ENCODE assay signal across 10 cellular contexts in genomic region chr4:123785515-123785914, GRCh38.
DNase-seq lines count a peak whose midpoint lies in the region; ATAC-seq and TF ChIP-seq lines count a peak whose summit lies in the region.
"Had no signal": no experiment of that assay in that cellular context is flagged by ENCODE, and none has a peak within 500 bp of the region (broad histone marks: within the 10 kb centered on the region; RNA-seq: fewer than 3 reads in every experiment).

No MANE protein-coding gene starts in this region.

- ATAC-seq in HG03565 (IDR thresholded peaks at IDR 0.05; ENCODE audit: unreplicated experiment) = no peak
- ATAC-seq in T-helper 17 cell = no peak

- peak; percentile 13 for DNase-seq in H7
- peak; percentile 20 for DNase-seq in colonic mucosa
- peak; percentile 41 for DNase-seq in iPS-NIHi11 (ENCODE audit: low spot score)
- DNase-seq in skeletal muscle cell (ENCODE audit: low read depth) = peak; percentile 97
- DNase-seq in T-helper 17 cell = no peak
- DNase-seq in stimulated activated CD4-positive, alpha-beta T cell treated with anti-CD3 and anti-CD28 coated beads, Interleukin-4, amount 100 ng/mL, for 24 hours = no peak
- DNase-seq in activated effector memory CD4-positive, alpha-beta T cell treated with Interleukin-2 at 50 U/mL for 16 hours = no peak
- DNase-seq: CD4-positive, alpha-beta memory T cell; central memory CD4-positive, alpha-beta T cell had no signal

- no peak overlapping the region for H3K9ac ChIP-seq in colonic mucosa (ENCODE audit: low read depth in 2 of 2, low read length in 2 of 2)

- H3K36me3 ChIP-seq in H7 (replicated peaks; ENCODE audit: control insufficient read depth, insufficient read depth, low read length) (no peaks in the 10 kb centered on the region), colonic mucosa (no peaks in the 10 kb centered on the region)

- no peak overlapping the region for H3K4me3 ChIP-seq in H7 (ENCODE audit: insufficient read depth, low read depth, low read length)
- no peak overlapping the region for H3K4me3 ChIP-seq in colonic mucosa
- H3K4me3 ChIP-seq in skeletal muscle cell (ENCODE audit: low read depth, low read length) = no peak overlapping the region

- no peak overlapping the region for H3K4me3 Mint-ChIP-seq in T-helper 17 cell
- H3K4me3 Mint-ChIP-seq: CD4-positive, alpha-beta memory T cell had no signal

- intact Hi-C loops in colonic mucosa (cut with DNase I) = no loop called here

- peak overlapping the region; percentile 24 for H3K27ac ChIP-seq in colonic mucosa

- no peak overlapping the region for H3K27ac Mint-ChIP-seq in T-helper 17 cell
- H3K27ac Mint-ChIP-seq: CD4-positive, alpha-beta memory T cell had no signal

- H3K27me3 ChIP-seq in H7 (ENCODE audit: control insufficient read depth, insufficient read depth, low read length) = no peaks in the 10 kb centered on the region
- H3K27me3 ChIP-seq in colonic mucosa = no peaks in the 10 kb centered on the region

- no peak for TF ChIP-seq CTCF in colonic mucosa (IDR thresholded peaks at IDR 0.05)

- H3K4me1 ChIP-seq in colonic mucosa = no peaks in the 10 kb centered on the region

- H3K9me3 ChIP-seq in colonic mucosa = no peaks in the 10 kb centered on the region
- no peaks in the 10 kb centered on the region for H3K9me3 ChIP-seq in T-helper 17 cell (ENCODE audit: control insufficient read depth, low read length, poor library complexity, severe bottlenecking)

- no peaks in the 10 kb centered on the region for H3K4me1 Mint-ChIP-seq in T-helper 17 cell
- H3K4me1 Mint-ChIP-seq: CD4-positive, alpha-beta memory T cell had no signal

- no peaks in the 10 kb centered on the region for H3K36me3 Mint-ChIP-seq in T-helper 17 cell (ENCODE audit: low read depth)
- H3K36me3 Mint-ChIP-seq: CD4-positive, alpha-beta memory T cell had no signal

- no peaks in the 10 kb centered on the region for H3K27me3 Mint-ChIP-seq in T-helper 17 cell
- H3K27me3 Mint-ChIP-seq: CD4-positive, alpha-beta memory T cell had no signal

Comparison
In these comparisons a context has a peak if more than half of its experiments do, and no peak if none do; other contexts are left out.
1. DNase-seq: peak in H7 (single experiment), colonic mucosa (single experiment), iPS-NIHi11 (single experiment) and skeletal muscle cell (single experiment); none in T-helper 17 cell (0 of 3), stimulated activated CD4-positive, alpha-beta T cell treated with anti-CD3 and anti-CD28 coated beads, Interleukin-4, amount 100 ng/mL, for 24 hours (single experiment) and activated effector memory CD4-positive, alpha-beta T cell treated with Interleukin-2 at 50 U/mL for 16 hours (single experiment).